Comparison of ENCODE assay signal across 8 cellular contexts in genomic region chr2:216081012-216081411, GRCh38. TPM values are rescaled to one million over a fixed set of nuclear protein-coding genes. Genes with fewer than 3 reads are reported as not detected.
A peak's percentile ranks its signal among the peaks of the same experiment; 100 is the strongest.
DNase-seq lines count a peak whose midpoint lies in the region; ATAC-seq and TF ChIP-seq lines count a peak whose summit lies in the region.

No MANE protein-coding gene starts in this region.

- ATAC-seq in DND-41 (ENCODE audit: insufficient read depth, low read depth), result no peak

- peaks cover 25% of the 10 kb centered on the region for H3K27me3 ChIP-seq in DND-41 (ENCODE audit: insufficient read depth, low read length, poor library complexity)
- no peaks in the 10 kb centered on the region for H3K27me3 ChIP-seq in MG63
- H3K27me3 ChIP-seq in effector memory CD4-positive, alpha-beta T cell (replicated peaks; ENCODE audit: control insufficient read depth, insufficient read depth, low read length, poor library complexity, severe bottlenecking), result no peaks in the 10 kb centered on the region
- no peaks in the 10 kb centered on the region for H3K27me3 ChIP-seq in neutrophil

- H3K79me2 ChIP-seq in DND-41 (ENCODE audit: insufficient read depth, low read length), result no peaks in the 10 kb centered on the region

- H3K9me3 ChIP-seq in DND-41 (ENCODE audit: insufficient read depth, low read length, severe bottlenecking) (no peaks in the 10 kb centered on the region), MG63 (no peaks in the 10 kb centered on the region), neutrophil (no peaks in the 10 kb centered on the region)
- H3K9me3 ChIP-seq in effector memory CD4-positive, alpha-beta T cell (ENCODE audit: control insufficient read depth, low read length), result no peaks in the 10 kb centered on the region

- TF ChIP-seq CTCF in DND-41 (IDR thresholded peaks at IDR 0.05; ENCODE audit: borderline replicate concordance, extremely low read depth, low read length, poor library complexity, severe bottlenecking) (no peak), neutrophil (IDR thresholded peaks at IDR 0.05) (no peak)

- H3K4me1 ChIP-seq in DND-41 (ENCODE audit: insufficient read depth, low read length), result peaks cover 29% of the 10 kb centered on the region
- peaks cover 30% of the 10 kb centered on the region for H3K4me1 ChIP-seq in effector memory CD4-positive, alpha-beta T cell (ENCODE audit: control insufficient read depth, insufficient read depth, low read length, poor library complexity, severe bottlenecking)
- peaks cover 48 to 58% of the 10 kb centered on the region in 2 experiments for H3K4me1 ChIP-seq in neutrophil (ENCODE audit: control insufficient read depth in 1 of 2, insufficient read depth in 1 of 2, low read depth in 1 of 2, low read length in 1 of 2)

- H3K36me3 ChIP-seq in DND-41 (ENCODE audit: insufficient read depth, low read length), result no peaks in the 10 kb centered on the region
- H3K36me3 ChIP-seq in MG63, result no peaks in the 10 kb centered on the region
- H3K36me3 ChIP-seq in effector memory CD4-positive, alpha-beta T cell (ENCODE audit: control insufficient read depth, insufficient read depth, low read length), result no peaks in the 10 kb centered on the region
- no peaks in the 10 kb centered on the region for H3K36me3 ChIP-seq in neutrophil

- peak overlapping the region; percentile 43 for H3K9ac ChIP-seq in DND-41 (ENCODE audit: low read depth, low read length)

- peak overlapping the region; percentile 79 for H3K4me2 ChIP-seq in DND-41 (ENCODE audit: insufficient read depth, low read length)

- peak overlapping the region; percentile 67 for H2AFZ ChIP-seq in DND-41 (ENCODE audit: low read depth, low read length)

- peak overlapping the region; percentile 4 to 58; a peak in 3 of 4 replicates for H3K4me3 ChIP-seq in DND-41 (ENCODE audit: low read depth in 1 of 2, low read length in 2 of 2)
- H3K4me3 ChIP-seq in MG63, result peak overlapping the region; percentile 62
- H3K4me3 ChIP-seq in effector memory CD4-positive, alpha-beta T cell (ENCODE audit: insufficient read depth, low read depth, low read length, poor library complexity, severe bottlenecking), result peak overlapping the region; percentile 69
- peak overlapping the region; percentile 83 to 91 for H3K4me3 ChIP-seq in neutrophil (ENCODE audit: low read depth in 1 of 2, low read length in 1 of 2)

- H3K27ac ChIP-seq in DND-41 (ENCODE audit: low read length) (no peak overlapping the region), neutrophil (peak overlapping the region; percentile 81)
- peak overlapping the region; percentile 68 for H3K27ac ChIP-seq in effector memory CD4-positive, alpha-beta T cell (ENCODE audit: insufficient read depth, low read length, poor library complexity, severe bottlenecking)

- no peak for DNase-seq in DND-41
- DNase-seq in MG63, result no peak
- DNase-seq in effector memory CD4-positive, alpha-beta T cell, result no peak
- no peak for DNase-seq in NCI-H524 (lab: John Stamatoyannopoulos, UW)
- no peak for DNase-seq in kidney tubule cell (ENCODE audit: low spot score)
- no peak for DNase-seq in mucosa of gallbladder (ENCODE audit: low spot score)
- DNase-seq in NCI-H1105 (lab: John Stamatoyannopoulos, UW), result no peak

- H4K20me1 ChIP-seq in DND-41 (ENCODE audit: insufficient read depth, low read length), result no peaks in the 10 kb centered on the region

RNA-seq across cellular contexts. Expression of gene PECR, which starts 0.6 kb away (rescaled TPM):
- 15.9 and 19.3 TPM in 2 replicates for total RNA-seq in MG63 (2014; rRNA removed; shearing (Covaris generic); ENCODE audit: low replicate concordance)
- 33.7 TPM for total RNA-seq in mucosa of gallbladder

RNA-seq across cellular contexts. Expression of gene TMEM169, which starts 0.7 kb away (rescaled TPM):
- not detected in 2 replicates for total RNA-seq in MG63 (2014; rRNA removed; shearing (Covaris generic); ENCODE audit: low replicate concordance)
- total RNA-seq in mucosa of gallbladder, result 7.3 TPM

RNA-seq across cellular contexts. Expression of gene XRCC5, which starts 28.1 kb away (rescaled TPM):
- 313 and 393 TPM in 2 replicates for total RNA-seq in MG63 (2014; rRNA removed; shearing (Covaris generic); ENCODE audit: low replicate concordance)
- 197 TPM for total RNA-seq in mucosa of gallbladder

Comparison
In these comparisons a context has a peak if more than half of its experiments do, and no peak if none do; other contexts are left out.
1. H3K4me3 ChIP-seq: peak in every context shown above with its lines; median percentile 87 in neutrophil; 69 in effector memory CD4-positive, alpha-beta T cell; 62 in MG63; 31 in DND-41.